In genomic region chr1:245603311-245603865, GRCh38 we compare ENCODE assay signal across 28 cellular contexts.
"Had no signal": no experiment of that assay in that cellular context is flagged by ENCODE, and none has a peak within 500 bp of the region (broad histone marks: within the 10 kb centered on the region; RNA-seq: fewer than 3 reads in every experiment).

No MANE protein-coding gene starts in this region.

- ATAC-seq: left colon; left lung; natural killer cell; pancreas; right cardiac atrium; sciatic nerve; stimulated activated effector memory CD8-positive, alpha-beta T cell treated with anti-CD3 and anti-CD28 coated beads, Interleukin-12 subunit alpha, Interleukin-12 subunit beta, amount 100 ng/mL, for 72 hours; upper lobe of right lung had no signal

- DNase-seq: hypothalamus; immature natural killer cell; kidney; left colon; left lung; mesendoderm; naive B cell; natural killer cell; nucleus accumbens; pancreas; posterior cingulate gyrus; retina; right cardiac atrium; small intestine; spleen; stimulated activated CD4-positive, alpha-beta T cell treated with anti-CD3 and anti-CD28 coated beads, Interleukin-4, amount 100 ng/mL, for 24 hours; stimulated activated naive CD4-positive, alpha-beta T cell; tibial artery; trophoblast cell; upper lobe of right lung had no signal

- H3K4me1 Mint-ChIP-seq: stimulated activated effector memory CD8-positive, alpha-beta T cell treated with anti-CD3 and anti-CD28 coated beads, Interleukin-12 subunit alpha, Interleukin-12 subunit beta, amount 100 ng/mL, for 72 hours had no signal

- H3K27ac Mint-ChIP-seq: immature natural killer cell; mesothelial cell of epicardium; naive B cell; natural killer cell; stimulated activated effector memory CD8-positive, alpha-beta T cell treated with anti-CD3 and anti-CD28 coated beads, Interleukin-12 subunit alpha, Interleukin-12 subunit beta, amount 100 ng/mL, for 72 hours; stimulated activated naive CD8-positive, alpha-beta T cell treated with anti-CD3 and anti-CD28 coated beads, Interleukin-15, Interleukin-2, amounts not matched to agents 100 ng/mL and 50 ng/mL, for 24 hours had no signal

- H3K9me3 Mint-ChIP-seq: immature natural killer cell; mesothelial cell of epicardium; naive B cell; natural killer cell; stimulated activated effector memory CD8-positive, alpha-beta T cell treated with anti-CD3 and anti-CD28 coated beads, Interleukin-12 subunit alpha, Interleukin-12 subunit beta, amount 100 ng/mL, for 72 hours; stimulated activated naive CD8-positive, alpha-beta T cell treated with anti-CD3 and anti-CD28 coated beads, Interleukin-15, Interleukin-2, amounts not matched to agents 100 ng/mL and 50 ng/mL, for 24 hours had no signal

- H3K4me3 ChIP-seq: left lung, lung, pancreas, prostate gland, spleen, suprapubic skin, thoracic aorta, tibial artery, upper lobe of right lung had no signal

- H3K36me3 Mint-ChIP-seq: immature natural killer cell; naive B cell; natural killer cell; stimulated activated effector memory CD8-positive, alpha-beta T cell treated with anti-CD3 and anti-CD28 coated beads, Interleukin-12 subunit alpha, Interleukin-12 subunit beta, amount 100 ng/mL, for 72 hours had no signal

- H3K4me3 Mint-ChIP-seq: immature natural killer cell; mesothelial cell of epicardium; naive B cell; natural killer cell; stimulated activated effector memory CD8-positive, alpha-beta T cell treated with anti-CD3 and anti-CD28 coated beads, Interleukin-12 subunit alpha, Interleukin-12 subunit beta, amount 100 ng/mL, for 72 hours; stimulated activated naive CD8-positive, alpha-beta T cell treated with anti-CD3 and anti-CD28 coated beads, Interleukin-15, Interleukin-2, amounts not matched to agents 100 ng/mL and 50 ng/mL, for 24 hours had no signal
